Comparison of ENCODE assay signal across 8 cellular contexts in the genomic region with DNA sequence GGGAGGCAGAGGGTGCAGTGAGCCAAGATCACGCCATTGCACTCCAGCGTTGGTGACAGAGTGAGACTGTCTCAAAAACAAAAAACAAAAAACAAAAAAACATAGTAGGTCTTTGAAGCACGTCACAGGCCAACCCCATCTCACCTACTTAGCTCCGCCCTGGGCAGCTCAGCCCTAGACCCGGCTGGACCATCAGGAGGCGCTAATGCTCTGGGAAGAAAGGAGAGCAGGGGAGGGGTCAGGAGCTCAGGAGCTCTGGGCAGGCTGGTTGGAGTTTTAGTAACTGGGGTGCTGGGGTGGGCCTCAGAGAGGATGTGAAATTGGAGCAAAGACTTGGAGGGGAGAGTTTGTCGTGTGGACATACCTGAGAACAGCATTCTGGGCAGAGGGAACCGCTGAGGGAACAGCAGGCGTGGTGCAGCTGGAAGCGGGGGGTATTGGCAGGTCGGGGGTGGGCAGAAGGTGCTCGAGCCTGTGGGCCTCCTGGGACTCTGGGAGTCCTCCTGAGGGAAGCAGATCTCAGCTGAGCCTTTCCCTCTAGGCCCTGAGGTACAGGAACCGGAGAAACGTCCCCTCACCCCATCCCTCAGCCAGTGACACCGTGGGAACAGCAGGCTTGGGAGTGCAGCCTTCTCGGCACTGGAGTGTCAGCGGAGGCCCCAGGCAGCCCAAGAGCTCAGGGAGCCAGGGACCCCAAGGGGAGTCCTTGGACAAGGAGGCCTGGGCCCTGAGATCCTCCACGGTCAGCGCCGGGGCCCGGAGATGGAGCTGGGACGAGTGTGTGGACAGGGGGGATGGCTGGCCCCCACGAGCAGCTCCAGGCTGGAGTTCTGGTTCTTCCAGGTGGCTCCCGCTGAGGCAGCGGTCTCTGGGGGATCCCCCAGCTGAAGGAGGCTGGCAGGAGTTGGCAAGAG. TPM values are rescaled to one million over a fixed set of nuclear protein-coding genes. Genes with fewer than 3 reads are reported as not detected.
DNase-seq lines count a peak whose midpoint lies in the region; ATAC-seq, FAIRE-seq and TF ChIP-seq lines count a peak whose summit lies in the region.

No MANE protein-coding gene starts in this region.

- H3K4me3 ChIP-seq in HepG2 (replicated peaks in 1 of 3; ENCODE audit: insufficient read depth in 1 of 3, low read depth in 2 of 3, low read length in 3 of 3) = peak overlapping the region in 1 of 3 experiments; percentile 40; a peak in 1 of 6 replicates
- H3K4me3 ChIP-seq in right lobe of liver = no peak overlapping the region
- no peak overlapping the region for H3K4me3 ChIP-seq in MM.1S (ENCODE audit: low read length)
- H3K4me3 ChIP-seq in gastrocnemius medialis = no peak overlapping the region

- peak; percentile 65 for DNase-seq in HepG2 (ENCODE audit: low spot score)
- DNase-seq in right lobe of liver = no peak
- DNase-seq in MM.1S = no peak
- DNase-seq in activated CD4-positive, alpha-beta T cell treated with anti-CD3 and anti-CD28 coated beads, Interleukin-2, amount 50 U/mL, for 1 hour = peak; percentile 21
- DNase-seq in iPS-NIHi11 (ENCODE audit: low spot score) = peak; percentile 87
- no peak for DNase-seq in posterior vena cava (ENCODE audit: low spot score)
- no peak for DNase-seq in gastrocnemius medialis

- POLR2A ChIA-PET in HepG2 (lab: Yijun Ruan, JAX) = interaction anchor here (1.1 to 6.5 kb wide), 4 partner anchors 39 to 537 kb away, joined by 3 to 61 read pairs (median 3); a partner anchor contains a TSS

- peak overlapping the region; percentile 99 for H3K4me2 ChIP-seq in HepG2 (ENCODE audit: low read depth, low read length)
- H3K4me2 ChIP-seq in MM.1S (ENCODE audit: low read depth, low read length) = no peak overlapping the region

- TF ChIP-seq CTCF in HepG2 (CRISPR knock-in tag; IDR thresholded peaks at IDR 0.05) = peak; percentile 71
- peak in 1 of 4 donors; percentile 11 for TF ChIP-seq CTCF in right lobe of liver (IDR thresholded peaks at IDR 0.05)
- peak; percentile 33 for TF ChIP-seq CTCF in MM.1S (IDR thresholded peaks at IDR 0.05; ENCODE audit: low read length)
- TF ChIP-seq CTCF in gastrocnemius medialis (IDR thresholded peaks at IDR 0.05 in 4 of 5, conservative IDR thresholded peaks at IDR 0.05 in 1 of 5) = no peak

- 52% methylated on average over 12 of the region's 25 CpGs for WGBS in HepG2 (ENCODE audit: low lambda C conversion rate)
- 82% methylated on average over 16 of the region's 25 CpGs for whole genome bisulfite sequencing in right lobe of liver (ENCODE audit: insufficient coverage, low coverage, low lambda C conversion rate, missing lambda C conversion rate)

- peaks cover 0 to 17% of the 10 kb centered on the region in 2 experiments; a peak in 3 of 5 replicates for H3K27me3 ChIP-seq in HepG2 (ENCODE audit: control insufficient read depth in 1 of 2, insufficient read depth in 2 of 2, low read length in 2 of 2)
- no peaks in the 10 kb centered on the region for H3K27me3 ChIP-seq in right lobe of liver
- H3K27me3 ChIP-seq in MM.1S (replicated peaks; ENCODE audit: insufficient read depth, low read length) = no peaks in the 10 kb centered on the region
- H3K27me3 ChIP-seq in gastrocnemius medialis = peaks cover 0 to 7% (median 5%) of the 10 kb centered on the region in 3 donors

- H3F3A ChIP-seq in MM.1S (ENCODE audit: insufficient read depth, low read length) = no peaks in the 10 kb centered on the region

- no peaks in the 10 kb centered on the region for H3K9me3 ChIP-seq in HepG2 (ENCODE audit: low read length)
- no peaks in the 10 kb centered on the region for H3K9me3 ChIP-seq in right lobe of liver
- H3K9me3 ChIP-seq in MM.1S (replicated peaks; ENCODE audit: insufficient read depth, low read length) = no peaks in the 10 kb centered on the region
- H3K9me3 ChIP-seq in gastrocnemius medialis = no peaks in the 10 kb centered on the region

- in situ Hi-C loops in HepG2 (cut with HindIII; ENCODE audit: extremely low pct_ligation_motif_present, low pct_unique_long_range_greater_than_20kb) (no loop called here), gastrocnemius medialis (cut with MboI; ENCODE audit: low sequenced_read_pairs in 4 of 4) (no loop called here)

- peaks cover 56% of the 10 kb centered on the region for H3K4me1 ChIP-seq in HepG2 (ENCODE audit: insufficient read depth, low read length)
- peaks cover 0 to 28% (median 2%) of the 10 kb centered on the region in 4 donors for H3K4me1 ChIP-seq in right lobe of liver
- H3K4me1 ChIP-seq in MM.1S (ENCODE audit: low read length) = peaks cover 11% of the 10 kb centered on the region
- H3K4me1 ChIP-seq in gastrocnemius medialis = peaks cover 5 to 26% of the 10 kb centered on the region in 2 donors

- peak; percentile 42 for FAIRE-seq in HepG2 (lab: Jason Lieb, UNC)

- ATAC-seq in HepG2 (peak; percentile 14; the same call in 1 of the 3 replicates), right lobe of liver (no peak), gastrocnemius medialis (no peak), HG03097 (IDR thresholded peaks at IDR 0.05; ENCODE audit: low FRiP score, unreplicated experiment) (no peak)

- H3K36me3 ChIP-seq in HepG2 (replicated peaks in 1 of 2; ENCODE audit: control insufficient read depth in 1 of 2, insufficient read depth in 2 of 2, low read length in 2 of 2) (peaks cover 1 to 6% of the 10 kb centered on the region in 2 experiments; a peak in 2 of 5 replicates), right lobe of liver (peaks cover 0 to 3% (median 1%) of the 10 kb centered on the region in 4 donors), MM.1S (replicated peaks; ENCODE audit: insufficient read depth, low read length) (no peaks in the 10 kb centered on the region), gastrocnemius medialis (peaks cover 0 to 16% of the 10 kb centered on the region in 2 donors)

- BruUV-seq in HepG2 (replicated peaks; lab: Mats Ljungman, UMichigan) = no TSS peak

- no peak for TF ChIP-seq EP300 in HepG2 (IDR thresholded peaks at IDR 0.05; ENCODE audit: low read depth in 2 of 2, low read length in 2 of 2)
- TF ChIP-seq EP300 in HepG2 (CRISPR knock-in tag; IDR thresholded peaks at IDR 0.05; ENCODE audit: borderline replicate concordance) = no peak

- H3K27ac ChIP-seq in HepG2 (ENCODE audit: extremely low read length, insufficient read depth, low read length) (no peak overlapping the region), right lobe of liver (no peak overlapping the region), MM.1S (ENCODE audit: low read length) (no peak overlapping the region), gastrocnemius medialis (no peak overlapping the region)

- H3K9ac ChIP-seq in HepG2 (ENCODE audit: insufficient read depth, low read depth, low read length) (peak overlapping the region; percentile 34), MM.1S (ENCODE audit: low read length) (no peak overlapping the region)

- TF ChIP-seq POLR2A in HepG2 (IDR thresholded peaks at IDR 0.05; ENCODE audit: insufficient read depth in 1 of 2, low read depth in 2 of 2, low read length in 2 of 2) = no peak
- no peak for TF ChIP-seq POLR2A in right lobe of liver (IDR thresholded peaks at IDR 0.05)
- TF ChIP-seq POLR2A in gastrocnemius medialis (IDR thresholded peaks at IDR 0.05) = no peak

- H2AFZ ChIP-seq in HepG2 (ENCODE audit: low read length) = no peak overlapping the region
- no peak overlapping the region for H2AFZ ChIP-seq in MM.1S (ENCODE audit: low read length)

- H3K79me2 ChIP-seq in HepG2 (ENCODE audit: insufficient read depth, low read length) (no peaks in the 10 kb centered on the region), MM.1S (ENCODE audit: low read length) (peaks cover 13% of the 10 kb centered on the region)

- intact Hi-C loops in HepG2 (cut with micrococcal nuclease; ENCODE audit: unreplicated experiment) (no loop called here), right lobe of liver (cut with DNase I) (no loop called here), posterior vena cava (cut with DNase I) (no loop called here), gastrocnemius medialis (cut with DNase I; ENCODE audit: low total_unique reads) (no loop called here)

- no peaks in the 10 kb centered on the region for H4K20me1 ChIP-seq in HepG2 (ENCODE audit: insufficient read depth, low read length)
- no peaks in the 10 kb centered on the region for H4K20me1 ChIP-seq in MM.1S (ENCODE audit: insufficient read depth, low read length)

- no peaks in the 10 kb centered on the region for H3K9me2 ChIP-seq in MM.1S (replicated peaks; ENCODE audit: insufficient read depth, low read length)

- no peak for TF ChIP-seq RAD21 in HepG2 (CRISPR knock-in tag; IDR thresholded peaks at IDR 0.05)

- CTCF ChIA-PET in HepG2 (lab: Yijun Ruan, JAX; ENCODE audit: low intra/inter-chr PET ratio, low total read pairs) = no interaction called here

RNA-seq across cellular contexts. Expression of a gene that starts 2.2 kb away (rescaled TPM):
- total RNA-seq in HepG2 (2016; rRNA removed; fragmentation: Illumina TruSeq; extraction: Trizol) (8.9 and 14.2 TPM in 2 replicates), right lobe of liver (10 to 100 TPM in 3 of 6 experiments, 1 to 10 TPM in 3; 6.6 to 17.9 (median 10.3) TPM), posterior vena cava (10 to 100 TPM; 29.2 to 33.5 TPM), gastrocnemius medialis (10 to 100 TPM; 16.6 to 27.0 (median 17.2) TPM)
- total RNA-seq in HepG2 (2016; cell fraction: cytosol; rRNA removed; fragmentation: Illumina TruSeq; extraction: Trizol; ENCODE audit: low read depth) = 3.2 and 3.4 TPM in 2 replicates
- total RNA-seq in HepG2 (2016; cell fraction: insoluble cytoplasmic fraction; rRNA removed; fragmentation: Illumina TruSeq; extraction: Trizol) = 7.2 and 13.5 TPM in 2 replicates
- 9.3 and 10.1 TPM in 2 replicates for total RNA-seq in HepG2 (2016; cell fraction: membrane; rRNA removed; fragmentation: Illumina TruSeq; extraction: Trizol)
- total RNA-seq in HepG2 (2016; cell fraction: nucleus; rRNA removed; fragmentation: Illumina TruSeq; extraction: Trizol) = 9.5 and 11.5 TPM in 2 replicates
- 8.9 and 12.2 TPM in 2 replicates for polyA plus RNA-seq in HepG2 (2011; rRNA removed)
- 7.1 and 9.1 TPM in 2 replicates for polyA plus RNA-seq in HepG2 (2011; cell fraction: cytosol; rRNA removed)
- polyA plus RNA-seq in HepG2 (2011; cell fraction: nucleus; rRNA removed) = 37.0 and 38.2 TPM in 2 replicates
- 5.8 and 12.8 TPM in 2 replicates for polyA plus RNA-seq in HepG2 (2012)
- polyA plus RNA-seq in HepG2 (2016; cell fraction: cytosol; fragmentation: Illumina TruSeq; extraction: Trizol; ENCODE audit: low read depth) = 3.1 and 3.8 TPM in 2 replicates
- polyA plus RNA-seq in HepG2 (2016; cell fraction: insoluble cytoplasmic fraction; fragmentation: Illumina TruSeq; extraction: Trizol; ENCODE audit: low read depth) = 10.0 and 10.2 TPM in 2 replicates
- polyA plus RNA-seq in HepG2 (2016; cell fraction: membrane; fragmentation: Illumina TruSeq; extraction: Trizol; ENCODE audit: low read depth) = 6.7 and 8.9 TPM in 2 replicates
- polyA plus RNA-seq in HepG2 (2016; cell fraction: nucleus; fragmentation: Illumina TruSeq; extraction: Trizol; ENCODE audit: insufficient read depth, low read depth) = 19.2 and 21.5 TPM in 2 replicates
- 25.7 and 70.4 TPM in 2 replicates for polyA minus RNA-seq in HepG2 (2011; rRNA and poly(A)+ RNA removed; ENCODE audit: low replicate concordance)
- polyA minus RNA-seq in HepG2 (2011; cell fraction: cytosol; rRNA and poly(A)+ RNA removed) = 8.2 and 8.6 TPM in 2 replicates
- polyA minus RNA-seq in HepG2 (2011; cell fraction: nucleus; rRNA and poly(A)+ RNA removed) = 13.4 and 15.9 TPM in 2 replicates

RNA-seq across cellular contexts. Expression of a gene that starts 16.8 kb away (rescaled TPM):
- total RNA-seq in HepG2 (2016; rRNA removed; fragmentation: Illumina TruSeq; extraction: Trizol) (4.8 and 5.2 TPM in 2 replicates), right lobe of liver (10 to 100 TPM in 1 of 6 experiments, 1 to 10 TPM in 5; 2.4 to 10.6 (median 4.9) TPM), posterior vena cava (1 to 10 TPM; 7.0 to 9.5 TPM), gastrocnemius medialis (1 to 10 TPM in 3 of 4 donors, under 1 TPM in 1; 0.98 to 5.2 (median 2.1) TPM)
- total RNA-seq in HepG2 (2016; cell fraction: cytosol; rRNA removed; fragmentation: Illumina TruSeq; extraction: Trizol; ENCODE audit: low read depth) = 0.79 and 2.6 TPM in 2 replicates
- total RNA-seq in HepG2 (2016; cell fraction: insoluble cytoplasmic fraction; rRNA removed; fragmentation: Illumina TruSeq; extraction: Trizol) = 4.5 and 6.0 TPM in 2 replicates
- total RNA-seq in HepG2 (2016; cell fraction: membrane; rRNA removed; fragmentation: Illumina TruSeq; extraction: Trizol) = 2.3 and 3.5 TPM in 2 replicates
- 1.6 and 4.1 TPM in 2 replicates for total RNA-seq in HepG2 (2016; cell fraction: nucleus; rRNA removed; fragmentation: Illumina TruSeq; extraction: Trizol)
- 3.6 and 5.2 TPM in 2 replicates for polyA plus RNA-seq in HepG2 (2011; rRNA removed)
- polyA plus RNA-seq in HepG2 (2011; cell fraction: cytosol; rRNA removed) = 3.3 and 7.3 TPM in 2 replicates
- polyA plus RNA-seq in HepG2 (2011; cell fraction: nucleus; rRNA removed) = 5.2 and 5.4 TPM in 2 replicates
- 3.7 and 4.5 TPM in 2 replicates for polyA plus RNA-seq in HepG2 (2012)
- polyA plus RNA-seq in HepG2 (2016; cell fraction: cytosol; fragmentation: Illumina TruSeq; extraction: Trizol; ENCODE audit: low read depth) = 2.2 and 3.7 TPM in 2 replicates
- polyA plus RNA-seq in HepG2 (2016; cell fraction: insoluble cytoplasmic fraction; fragmentation: Illumina TruSeq; extraction: Trizol; ENCODE audit: low read depth) = 5.2 and 6.7 TPM in 2 replicates
- polyA plus RNA-seq in HepG2 (2016; cell fraction: membrane; fragmentation: Illumina TruSeq; extraction: Trizol; ENCODE audit: low read depth) = 1.4 and 2.3 TPM in 2 replicates
- 3.9 and 4.5 TPM in 2 replicates for polyA plus RNA-seq in HepG2 (2016; cell fraction: nucleus; fragmentation: Illumina TruSeq; extraction: Trizol; ENCODE audit: insufficient read depth, low read depth)
- 2.7 and 7.5 TPM in 2 replicates for polyA minus RNA-seq in HepG2 (2011; rRNA and poly(A)+ RNA removed; ENCODE audit: low replicate concordance)
- polyA minus RNA-seq in HepG2 (2011; cell fraction: cytosol; rRNA and poly(A)+ RNA removed) = 1.1 and 1.8 TPM in 2 replicates
- polyA minus RNA-seq in HepG2 (2011; cell fraction: nucleus; rRNA and poly(A)+ RNA removed) = 1.5 and 3.2 TPM in 2 replicates

RNA-seq across cellular contexts. Expression of a gene that starts 38.8 kb away (rescaled TPM):
- 215 and 266 TPM in 2 replicates for total RNA-seq in HepG2 (2016; rRNA removed; fragmentation: Illumina TruSeq; extraction: Trizol)
- total RNA-seq in HepG2 (2016; cell fraction: cytosol; rRNA removed; fragmentation: Illumina TruSeq; extraction: Trizol; ENCODE audit: low read depth) = 189 and 238 TPM in 2 replicates
- 225 and 290 TPM in 2 replicates for total RNA-seq in HepG2 (2016; cell fraction: insoluble cytoplasmic fraction; rRNA removed; fragmentation: Illumina TruSeq; extraction: Trizol)
- total RNA-seq in HepG2 (2016; cell fraction: membrane; rRNA removed; fragmentation: Illumina TruSeq; extraction: Trizol) = 184 and 217 TPM in 2 replicates
- total RNA-seq in HepG2 (2016; cell fraction: nucleus; rRNA removed; fragmentation: Illumina TruSeq; extraction: Trizol) = 61.4 and 65.1 TPM in 2 replicates
- 288 and 311 TPM in 2 replicates for polyA plus RNA-seq in HepG2 (2011; rRNA removed)
- 480 and 511 TPM in 2 replicates for polyA plus RNA-seq in HepG2 (2011; cell fraction: cytosol; rRNA removed)
- polyA plus RNA-seq in HepG2 (2011; cell fraction: nucleus; rRNA removed) = 86.1 and 95.5 TPM in 2 replicates
- polyA plus RNA-seq in HepG2 (2012) = 188 and 213 TPM in 2 replicates
- 258 and 314 TPM in 2 replicates for polyA plus RNA-seq in HepG2 (2016; cell fraction: cytosol; fragmentation: Illumina TruSeq; extraction: Trizol; ENCODE audit: low read depth)
- polyA plus RNA-seq in HepG2 (2016; cell fraction: insoluble cytoplasmic fraction; fragmentation: Illumina TruSeq; extraction: Trizol; ENCODE audit: low read depth) = 351 and 378 TPM in 2 replicates
- polyA plus RNA-seq in HepG2 (2016; cell fraction: membrane; fragmentation: Illumina TruSeq; extraction: Trizol; ENCODE audit: low read depth) = 187 and 232 TPM in 2 replicates
- 155 and 156 TPM in 2 replicates for polyA plus RNA-seq in HepG2 (2016; cell fraction: nucleus; fragmentation: Illumina TruSeq; extraction: Trizol; ENCODE audit: insufficient read depth, low read depth)
- polyA minus RNA-seq in HepG2 (2011; rRNA and poly(A)+ RNA removed; ENCODE audit: low replicate concordance) = 66.0 and 255 TPM in 2 replicates
- 56.2 and 60.1 TPM in 2 replicates for polyA minus RNA-seq in HepG2 (2011; cell fraction: cytosol; rRNA and poly(A)+ RNA removed)
- polyA minus RNA-seq in HepG2 (2011; cell fraction: nucleus; rRNA and poly(A)+ RNA removed) = 17.0 and 18.0 TPM in 2 replicates
- total RNA-seq in right lobe of liver = 100 to 1,000 TPM in 2 of 6 experiments, 10 to 100 TPM in 4; 84.0 to 172 (median 89.3) TPM
- total RNA-seq in posterior vena cava = 10 to 100 TPM; 82.7 to 98.6 TPM
- total RNA-seq in gastrocnemius medialis = 100 to 1,000 TPM; 170 to 257 (median 219) TPM

RNA-seq across cellular contexts. Expression of a gene that starts 39.4 kb away (rescaled TPM):
- total RNA-seq in HepG2 (2016; rRNA removed; fragmentation: Illumina TruSeq; extraction: Trizol) = 409 and 492 TPM in 2 replicates
- 143 and 170 TPM in 2 replicates for total RNA-seq in HepG2 (2016; cell fraction: cytosol; rRNA removed; fragmentation: Illumina TruSeq; extraction: Trizol; ENCODE audit: low read depth)
- total RNA-seq in HepG2 (2016; cell fraction: insoluble cytoplasmic fraction; rRNA removed; fragmentation: Illumina TruSeq; extraction: Trizol) = 431 and 531 TPM in 2 replicates
- 166 and 190 TPM in 2 replicates for total RNA-seq in HepG2 (2016; cell fraction: membrane; rRNA removed; fragmentation: Illumina TruSeq; extraction: Trizol)
- 130 and 144 TPM in 2 replicates for total RNA-seq in HepG2 (2016; cell fraction: nucleus; rRNA removed; fragmentation: Illumina TruSeq; extraction: Trizol)
- 151 and 186 TPM in 2 replicates for polyA plus RNA-seq in HepG2 (2011; rRNA removed)
- polyA plus RNA-seq in HepG2 (2011; cell fraction: cytosol; rRNA removed) = 301 and 330 TPM in 2 replicates
- 78.5 and 80.8 TPM in 2 replicates for polyA plus RNA-seq in HepG2 (2011; cell fraction: nucleus; rRNA removed)
- polyA plus RNA-seq in HepG2 (2012) = 233 and 237 TPM in 2 replicates
- 138 and 154 TPM in 2 replicates for polyA plus RNA-seq in HepG2 (2016; cell fraction: cytosol; fragmentation: Illumina TruSeq; extraction: Trizol; ENCODE audit: low read depth)
- 410 and 435 TPM in 2 replicates for polyA plus RNA-seq in HepG2 (2016; cell fraction: insoluble cytoplasmic fraction; fragmentation: Illumina TruSeq; extraction: Trizol; ENCODE audit: low read depth)
- 153 and 156 TPM in 2 replicates for polyA plus RNA-seq in HepG2 (2016; cell fraction: membrane; fragmentation: Illumina TruSeq; extraction: Trizol; ENCODE audit: low read depth)
- 204 and 210 TPM in 2 replicates for polyA plus RNA-seq in HepG2 (2016; cell fraction: nucleus; fragmentation: Illumina TruSeq; extraction: Trizol; ENCODE audit: insufficient read depth, low read depth)
- 77.3 and 151 TPM in 2 replicates for polyA minus RNA-seq in HepG2 (2011; rRNA and poly(A)+ RNA removed; ENCODE audit: low replicate concordance)
- polyA minus RNA-seq in HepG2 (2011; cell fraction: cytosol; rRNA and poly(A)+ RNA removed) = 51.7 and 73.4 TPM in 2 replicates
- 24.2 and 30.1 TPM in 2 replicates for polyA minus RNA-seq in HepG2 (2011; cell fraction: nucleus; rRNA and poly(A)+ RNA removed)
- 100 to 1,000 TPM in 2 of 6 experiments, 10 to 100 TPM in 4; 58.0 to 122 (median 85.3) TPM for total RNA-seq in right lobe of liver
- 100 to 1,000 TPM; 107 to 119 TPM for total RNA-seq in posterior vena cava
- 100 to 1,000 TPM; 133 to 226 (median 194) TPM for total RNA-seq in gastrocnemius medialis

RNA-seq across cellular contexts. Expression of a gene that starts 51.4 kb away (rescaled TPM):
- total RNA-seq in HepG2 (2016; rRNA removed; fragmentation: Illumina TruSeq; extraction: Trizol) (28.3 and 36.3 TPM in 2 replicates), right lobe of liver (10 to 100 TPM; 28.5 to 82.6 (median 47.7) TPM), posterior vena cava (10 to 100 TPM; 33.5 to 41.2 TPM), gastrocnemius medialis (100 to 1,000 TPM; 192 to 471 (median 260) TPM)
- 21.0 and 23.1 TPM in 2 replicates for total RNA-seq in HepG2 (2016; cell fraction: cytosol; rRNA removed; fragmentation: Illumina TruSeq; extraction: Trizol; ENCODE audit: low read depth)
- 26.0 and 36.9 TPM in 2 replicates for total RNA-seq in HepG2 (2016; cell fraction: insoluble cytoplasmic fraction; rRNA removed; fragmentation: Illumina TruSeq; extraction: Trizol)
- total RNA-seq in HepG2 (2016; cell fraction: membrane; rRNA removed; fragmentation: Illumina TruSeq; extraction: Trizol) = 46.3 and 50.0 TPM in 2 replicates
- 18.8 and 23.8 TPM in 2 replicates for total RNA-seq in HepG2 (2016; cell fraction: nucleus; rRNA removed; fragmentation: Illumina TruSeq; extraction: Trizol)
- 18.1 and 24.3 TPM in 2 replicates for polyA plus RNA-seq in HepG2 (2011; rRNA removed)
- 23.6 and 37.4 TPM in 2 replicates for polyA plus RNA-seq in HepG2 (2011; cell fraction: cytosol; rRNA removed)
- polyA plus RNA-seq in HepG2 (2011; cell fraction: nucleus; rRNA removed) = 31.2 and 32.0 TPM in 2 replicates
- 15.3 and 20.7 TPM in 2 replicates for polyA plus RNA-seq in HepG2 (2012)
- polyA plus RNA-seq in HepG2 (2016; cell fraction: cytosol; fragmentation: Illumina TruSeq; extraction: Trizol; ENCODE audit: low read depth) = 15.0 and 16.3 TPM in 2 replicates
- polyA plus RNA-seq in HepG2 (2016; cell fraction: insoluble cytoplasmic fraction; fragmentation: Illumina TruSeq; extraction: Trizol; ENCODE audit: low read depth) = 19.1 and 21.1 TPM in 2 replicates
- polyA plus RNA-seq in HepG2 (2016; cell fraction: membrane; fragmentation: Illumina TruSeq; extraction: Trizol; ENCODE audit: low read depth) = 25.2 and 26.9 TPM in 2 replicates
- polyA plus RNA-seq in HepG2 (2016; cell fraction: nucleus; fragmentation: Illumina TruSeq; extraction: Trizol; ENCODE audit: insufficient read depth, low read depth) = 37.3 and 45.3 TPM in 2 replicates
- 28.9 and 57.4 TPM in 2 replicates for polyA minus RNA-seq in HepG2 (2011; rRNA and poly(A)+ RNA removed; ENCODE audit: low replicate concordance)
- 13.1 and 14.8 TPM in 2 replicates for polyA minus RNA-seq in HepG2 (2011; cell fraction: cytosol; rRNA and poly(A)+ RNA removed)
- polyA minus RNA-seq in HepG2 (2011; cell fraction: nucleus; rRNA and poly(A)+ RNA removed) = 10.8 and 12.1 TPM in 2 replicates

Comparison
In these comparisons a context has a peak if more than half of its experiments do, and no peak if none do; other contexts are left out.
1. DNase-seq: peak in HepG2 (single experiment), activated CD4-positive, alpha-beta T cell treated with anti-CD3 and anti-CD28 coated beads, Interleukin-2, amount 50 U/mL, for 1 hour (single experiment) and iPS-NIHi11 (single experiment); none in right lobe of liver (0 of 3), MM.1S (single experiment), posterior vena cava (single experiment) and gastrocnemius medialis (0 of 2).
2. CTCF ChIP-seq: peak in HepG2 (single experiment) and MM.1S (single experiment); none in gastrocnemius medialis (0 of 5).